In the genomic region with DNA sequence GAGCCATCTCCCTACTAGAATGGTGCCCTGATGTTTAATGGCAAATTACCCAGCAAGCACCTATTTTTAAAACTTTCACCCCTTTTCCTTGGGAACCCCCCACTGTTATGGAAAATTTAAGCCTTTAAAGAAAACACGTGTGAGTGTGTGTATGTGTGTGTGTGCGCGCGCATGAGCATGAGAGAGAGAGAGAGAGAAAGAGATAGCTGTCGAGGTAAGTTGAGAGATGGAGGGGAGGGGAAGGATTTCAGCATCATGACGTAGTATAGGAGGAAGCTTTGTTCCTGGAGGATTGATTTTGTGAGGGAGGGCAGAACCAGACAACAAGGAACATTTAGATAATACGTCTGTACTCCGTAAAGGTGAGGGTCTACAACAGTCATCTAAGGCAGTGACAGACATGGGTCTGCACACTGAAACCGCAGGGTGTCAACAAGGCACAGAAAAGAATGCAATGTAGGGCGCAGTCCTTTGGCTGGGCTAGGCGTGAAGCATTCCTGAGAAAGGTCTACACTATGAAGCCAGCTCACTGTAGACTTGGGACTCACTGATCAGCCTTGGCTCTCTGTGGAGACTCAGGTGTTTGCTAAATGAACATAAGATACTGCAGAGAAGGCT, we compare ENCODE assay signal across 8 cellular contexts.
DNase-seq lines count a peak whose midpoint lies in the region; ATAC-seq and TF ChIP-seq lines count a peak whose summit lies in the region.

No MANE protein-coding gene starts in this region.

- no peak for TF ChIP-seq CTCF in AG10803 (conservative IDR thresholded peaks at IDR 0.05; ENCODE audit: low read length)

- no peak for ATAC-seq in central memory CD8-positive, alpha-beta T cell (replicated peaks; ENCODE audit: extremely low read depth, poor library complexity, severe bottlenecking)
- ATAC-seq in GM18909 (IDR thresholded peaks at IDR 0.05; ENCODE audit: poor library complexity, unreplicated experiment) (no peak), HG03439 (IDR thresholded peaks at IDR 0.05; ENCODE audit: unreplicated experiment) (no peak)

- peaks cover 20% of the 10 kb centered on the region for H3K4me1 ChIP-seq in mesodermal cell (ENCODE audit: control insufficient read depth, insufficient read depth, low read length, poor library complexity, severe bottlenecking)

- H3K36me3 Mint-ChIP-seq in central memory CD8-positive, alpha-beta T cell (ENCODE audit: insufficient read depth), result no peaks in the 10 kb centered on the region

- POLR2A ChIA-PET in HEK293T (lab: Yijun Ruan, JAX), result no interaction called here

- DNase-seq in AG10803 (ENCODE audit: low read depth) (no peak), NCI-H1092 (lab: John Stamatoyannopoulos, UW) (peak; percentile 52), HEK293T (ENCODE audit: extremely low spot score) (no peak)
- DNase-seq in central memory CD8-positive, alpha-beta T cell (ENCODE audit: low spot score in 2 of 2), result no peak
- DNase-seq in stimulated activated CD4-positive, alpha-beta T cell treated with anti-CD3 and anti-CD28 coated beads, Interleukin-4, amount 100 ng/mL, for 1 hour, result no peak

- peak overlapping the region; percentile 73 for H3K4me3 Mint-ChIP-seq in central memory CD8-positive, alpha-beta T cell

- CTCF ChIA-PET in HEK293T (lab: Yijun Ruan, JAX), result no interaction called here

- no peak overlapping the region for H3K27ac Mint-ChIP-seq in central memory CD8-positive, alpha-beta T cell (ENCODE audit: low read depth)

- H3K27ac ChIP-seq in mesodermal cell (ENCODE audit: low read depth, low read length, severe bottlenecking), result peak overlapping the region; percentile 92

- H3K4me1 Mint-ChIP-seq in central memory CD8-positive, alpha-beta T cell, result peaks cover 13% of the 10 kb centered on the region

- peaks cover 30% of the 10 kb centered on the region for H3K27me3 Mint-ChIP-seq in central memory CD8-positive, alpha-beta T cell

- WGBS in mesodermal cell (ENCODE audit: insufficient coverage in 2 of 2), 2 experiments, result 61 to 62% methylated on average over 10 to 11 of the region's 11 CpGs

- H3K9me3 Mint-ChIP-seq in central memory CD8-positive, alpha-beta T cell, result peaks cover 5% of the 10 kb centered on the region

- H3K4me3 ChIP-seq in AG10803 (ENCODE audit: low read length) (peak overlapping the region; percentile 63), mesodermal cell (ENCODE audit: extremely low read depth, insufficient read depth, low read length, poor library complexity, severe bottlenecking) (peak overlapping the region; percentile 37)

- no peaks in the 10 kb centered on the region for H3K9me3 ChIP-seq in mesodermal cell (ENCODE audit: control insufficient read depth, low read length)

- no peaks in the 10 kb centered on the region for H3K36me3 ChIP-seq in mesodermal cell (ENCODE audit: control insufficient read depth, insufficient read depth, low read length)

TF ChIP-seq in HEK293T, 16 proteins besides CTCF, POLR2A, EP300 and RAD21:
- TF ChIP-seq HDGF (IDR thresholded peaks at IDR 0.05; ENCODE audit: borderline replicate concordance), result no peak
- no peak for TF ChIP-seq FOXM1 (IDR thresholded peaks at IDR 0.05; ENCODE audit: borderline replicate concordance)
- no peak for TF ChIP-seq CTBP1 (IDR thresholded peaks at IDR 0.05; ENCODE audit: borderline replicate concordance)
- no peak for TF ChIP-seq ZNF384 (IDR thresholded peaks at IDR 0.05)
